In genomic region chr20:22243063-22243462, GRCh38 we compare ENCODE assay signal across 8 cellular contexts.
"Had no signal": no experiment of that assay in that cellular context is flagged by ENCODE, and none has a peak within 500 bp of the region (broad histone marks: within the 10 kb centered on the region; RNA-seq: fewer than 3 reads in every experiment).

No MANE protein-coding gene starts in this region.

- H3K4me3 Mint-ChIP-seq: GM23338, H9, IgD-negative memory B cell had no signal

- H3K27ac ChIP-seq: HL-60 had no signal

- DNase-seq: H9, HCEC 1CT had no signal

- H3K4me2 ChIP-seq: GM23338 had no signal

- FAIRE-seq: H1, H54 had no signal

- H3K9me3 Mint-ChIP-seq: GM23338, H9 had no signal

- H3K36me3 Mint-ChIP-seq: IgD-negative memory B cell had no signal

- H3K4me3 ChIP-seq: GM23338 had no signal

- H3K27ac Mint-ChIP-seq: GM23338, H9, IgD-negative memory B cell had no signal

- H3K4me1 Mint-ChIP-seq: GM23338, H9, IgD-negative memory B cell had no signal

- ATAC-seq: GM23338, HepG2 had no signal
